ENCODE assay signal across 32 cellular contexts in the genomic region with DNA sequence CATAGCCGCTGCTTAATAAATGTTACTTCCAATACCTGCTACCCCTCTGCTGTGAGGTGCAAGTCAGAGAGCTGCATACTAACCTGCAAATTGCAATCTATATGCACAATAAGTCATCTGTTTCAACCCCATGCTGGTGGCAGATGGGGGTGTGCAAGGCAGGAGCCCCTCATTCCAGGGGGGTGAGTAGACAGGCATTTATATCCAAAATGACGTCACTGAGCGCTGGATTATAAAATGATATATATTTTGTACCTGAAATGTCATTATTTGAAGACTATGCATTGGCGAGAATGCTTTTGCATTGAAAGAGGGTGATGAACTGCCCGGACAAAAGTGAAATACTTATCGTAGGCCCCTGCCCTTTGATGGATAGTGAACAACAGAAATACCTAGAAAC. TPM values are rescaled to one million over a fixed set of nuclear protein-coding genes. Genes with fewer than 3 reads are reported as not detected.
"Had no signal": no experiment of that assay in that cellular context is flagged by ENCODE, and none has a peak within 500 bp of the region (broad histone marks: within the 10 kb centered on the region; RNA-seq: fewer than 3 reads in every experiment).

No MANE protein-coding gene starts in this region.

- H3K27ac ChIP-seq: stomach, suprapubic skin, testis, thoracic aorta, thyroid gland, tibial artery, tibial nerve, transverse colon, upper lobe of left lung, upper lobe of right lung, uterus, vagina had no signal

- H3K4me1 ChIP-seq: stomach, suprapubic skin, testis, thyroid gland, tibial artery, tibial nerve, transverse colon, upper lobe of left lung, upper lobe of right lung, uterus, vagina had no signal

- DNase-seq: stimulated activated CD4-positive, alpha-beta T cell treated with anti-CD3 and anti-CD28 coated beads, Interleukin-2, amount 100 ng/mL, for 48 hours; stimulated activated CD4-positive, alpha-beta T cell treated with anti-CD3 and anti-CD28 coated beads, Interleukin-4, amount 100 ng/mL, for 1 hour; stimulated activated CD4-positive, alpha-beta T cell treated with anti-CD3 and anti-CD28 coated beads, Interleukin-4, amount 100 ng/mL, for 24 hours; stimulated activated CD4-positive, alpha-beta T cell treated with anti-CD3 and anti-CD28 coated beads, Interleukin-4, amount 100 ng/mL, for 4 hours; stimulated activated CD8-positive, alpha-beta memory T cell treated with anti-CD3 and anti-CD28 coated beads, Interleukin-4, amount 100 ng/mL, for 48 hours; stimulated activated naive B cell treated with anti-CD40 and anti-IgM and Interleukin-4, amounts not matched to agents 10 μg/mL and 1 μg/mL and 100 μg/mL, for 72 hours; stimulated activated naive CD4-positive, alpha-beta T cell; stimulated activated naive CD4-positive, alpha-beta T cell treated with Interleukin-2 at 50 U/mL for 16 hours; stimulated activated naive CD8-positive, alpha-beta T cell treated with anti-CD3 and anti-CD28 coated beads, Interleukin-15, amount 100 ng/mL, for 72 hours; stimulated activated naive CD8-positive, alpha-beta T cell treated with anti-CD3 and anti-CD28 coated beads, Interleukin-15, Interleukin-2, amounts not matched to agents 100 U/mL and 50 U/mL, for 24 hours; stomach; substantia nigra; testis; thyroid gland; tibial artery; transverse colon; trophoblast cell; upper lobe of left lung; upper lobe of right lung; uterus had no signal

- H3K36me3 ChIP-seq: stomach, suprapubic skin, thoracic aorta, thyroid gland, tibial artery, tibial nerve, transverse colon, upper lobe of left lung, upper lobe of right lung, uterus, vagina had no signal

- H3K27me3 ChIP-seq: stomach, suprapubic skin, testis, thyroid gland, tibial artery, tibial nerve, transverse colon, upper lobe of left lung, upper lobe of right lung, uterus, vagina had no signal

- H3K4me3 ChIP-seq: stomach, suprapubic skin, testis, thoracic aorta, thyroid gland, tibial artery, tibial nerve, transverse colon, upper lobe of left lung, upper lobe of right lung, uterus, vagina had no signal

- FAIRE-seq: urothelium cell line had no signal

- ATAC-seq: stimulated activated effector memory CD8-positive, alpha-beta T cell treated with anti-CD3 and anti-CD28 coated beads, Interleukin-12 subunit alpha, Interleukin-12 subunit beta, amount 100 ng/mL, for 72 hours; stimulated activated memory B cell treated with anti-CD40 and anti-IgM and Interleukin-4, amounts not matched to agents 10 μg/mL and 1 μg/mL and 100 μg/mL, for 72 hours; stimulated activated naive B cell treated with anti-CD40 and anti-IgM and Interleukin-4, amounts not matched to agents 10 μg/mL and 1 μg/mL and 100 μg/mL, for 72 hours; stimulated activated naive CD8-positive, alpha-beta T cell treated with anti-CD3 and anti-CD28 coated beads, Interleukin-15, amount 100 ng/mL, for 72 hours; stimulated activated naive CD8-positive, alpha-beta T cell treated with anti-CD3 and anti-CD28 coated beads, Interleukin-15, Interleukin-2, amounts not matched to agents 100 U/mL and 50 U/mL, for 24 hours; upper lobe of right lung had no signal

- H3K9me3 ChIP-seq: suprapubic skin, testis, thoracic aorta, thyroid gland, tibial artery, tibial nerve, transverse colon, upper lobe of left lung, upper lobe of right lung, uterus, vagina had no signal

RNA-seq across cellular contexts. Expression of a gene that starts 41.1 kb away (rescaled TPM):
- total RNA-seq: subcutaneous adipose tissue, suprapubic skin, temporal lobe, thoracic aorta, thyroid gland, tibial nerve, transverse colon, upper lobe of left lung, upper lobe of right lung, ureter, urinary bladder, uterus, vagina had no signal
- polyA plus RNA-seq: stomach, thymus, urinary bladder had no signal
